26 cellular contexts compared by ENCODE assay signal in the genomic region with DNA sequence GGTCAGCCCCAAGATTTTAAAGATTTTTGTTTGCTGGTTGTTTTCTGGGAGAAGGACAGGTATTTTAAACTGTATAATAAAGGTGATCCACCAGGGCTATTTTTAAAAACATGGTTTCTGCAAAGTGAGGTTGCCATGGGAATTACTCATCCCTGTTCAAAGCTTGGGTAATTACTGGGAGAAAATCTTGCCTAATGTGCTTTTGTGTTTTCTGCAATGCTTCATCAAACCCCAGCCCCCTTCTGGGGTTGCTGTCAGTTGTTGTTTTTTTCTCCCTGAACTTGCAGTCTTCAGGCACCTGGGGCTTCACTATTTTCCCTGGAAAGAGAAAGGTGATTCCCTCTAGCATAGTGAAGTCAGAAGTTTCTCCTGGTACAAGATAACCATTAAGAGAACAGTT.
DNase-seq lines count a peak whose midpoint lies in the region; ATAC-seq and TF ChIP-seq lines count a peak whose summit lies in the region.
"Had no signal": no experiment of that assay in that cellular context is flagged by ENCODE, and none has a peak within 500 bp of the region (broad histone marks: within the 10 kb centered on the region; RNA-seq: fewer than 3 reads in every experiment).

No MANE protein-coding gene starts in this region.

- H3K4me2 ChIP-seq in PC-3 (ENCODE audit: low read length): no peak overlapping the region

- no peaks in the 10 kb centered on the region for H3K27me3 ChIP-seq in PC-3 (ENCODE audit: low read length)
- H3K27me3 ChIP-seq: body of pancreas, colonic mucosa, Peyer's patch had no signal

- no peak overlapping the region for H2AFZ ChIP-seq in PC-3 (ENCODE audit: low read length)
- H2AFZ ChIP-seq: parathyroid adenoma had no signal

- H3K4me1 ChIP-seq in PC-3 (ENCODE audit: insufficient read depth, low read length): no peaks in the 10 kb centered on the region
- H3K4me1 ChIP-seq: BE2C, body of pancreas, colonic mucosa, parathyroid adenoma, Peyer's patch, sigmoid colon, upper lobe of right lung had no signal

- TF ChIP-seq CTCF in fibroblast of mammary gland (conservative IDR thresholded peaks at IDR 0.05; ENCODE audit: control insufficient read depth, insufficient read depth, low read depth, low read length) (no peak), PC-3 (conservative IDR thresholded peaks at IDR 0.05; ENCODE audit: low read depth, low read length) (no peak)

- H4K20me1 ChIP-seq in PC-3 (ENCODE audit: low read length): no peaks in the 10 kb centered on the region

- no peak overlapping the region for H3K4me3 ChIP-seq in fibroblast of mammary gland (ENCODE audit: control insufficient read depth, low read depth, low read length)
- H3K4me3 ChIP-seq in PC-3 (ENCODE audit: low read length): no peak overlapping the region
- H3K4me3 ChIP-seq: body of pancreas, colonic mucosa, Peyer's patch, sigmoid colon, upper lobe of right lung had no signal

- no peaks in the 10 kb centered on the region for H3K9me2 ChIP-seq in PC-3 (replicated peaks; ENCODE audit: low read length)

- intact Hi-C loops in PC-3 (cut with micrococcal nuclease): no loop called here

- BruUV-seq in PC-3 (replicated peaks; lab: Mats Ljungman, UMichigan): no TSS peak

- H3K36me3 ChIP-seq in PC-3 (ENCODE audit: low read depth, low read length): no peaks in the 10 kb centered on the region
- H3K36me3 ChIP-seq: BE2C, colonic mucosa, Peyer's patch, sigmoid colon, upper lobe of right lung had no signal

- no peaks in the 10 kb centered on the region for H3K79me2 ChIP-seq in PC-3 (ENCODE audit: low read length)
- H3K79me2 ChIP-seq: parathyroid adenoma had no signal

- no peaks in the 10 kb centered on the region for H3K9me3 ChIP-seq in PC-3 (ENCODE audit: low read length)
- H3K9me3 ChIP-seq: BE2C, body of pancreas, colonic mucosa, Peyer's patch, sigmoid colon, upper lobe of right lung had no signal

- POLR2A ChIA-PET in PC-3 (lab: Charles Lee; ENCODE audit: unreplicated experiment): no interaction called here

- no peak for ATAC-seq in HG02981 (IDR thresholded peaks at IDR 0.05; ENCODE audit: unreplicated experiment)
- no peak for ATAC-seq in PC-3
- ATAC-seq: body of pancreas; effector memory CD8-positive, alpha-beta T cell; left ventricle myocardium superior; upper lobe of right lung had no signal

- H3K9ac ChIP-seq in PC-3 (ENCODE audit: low read length): no peak overlapping the region
- H3K9ac ChIP-seq: parathyroid adenoma had no signal

- no peaks in the 10 kb centered on the region for H3F3A ChIP-seq in PC-3 (ENCODE audit: low read length, unreplicated experiment)

- CTCF ChIA-PET in PC-3 (lab: Charles Lee): no interaction called here

- H3K27ac ChIP-seq in PC-3 (ENCODE audit: low read length): no peak overlapping the region
- H3K27ac ChIP-seq: body of pancreas, colonic mucosa, parathyroid adenoma, Peyer's patch, sigmoid colon, upper lobe of right lung had no signal

- DNase-seq in NCI-H2171 treated with DMSO at 0.1 percent for 48 hours (lab: John Stamatoyannopoulos, UW): peak; percentile 12
- no peak for DNase-seq in NCI-H2171 (lab: John Stamatoyannopoulos, UW)
- peak; percentile 39 for DNase-seq in NCI-H2227 treated with DMSO at 0.1 percent for 48 hours (lab: John Stamatoyannopoulos, UW)
- peak; percentile 39 for DNase-seq in fibroblast of mammary gland (ENCODE audit: low read depth)
- peak; percentile 88 for DNase-seq in renal cortical epithelial cell (ENCODE audit: low read depth)
- DNase-seq in stimulated activated CD4-positive, alpha-beta T cell treated with anti-CD3 and anti-CD28 coated beads, Interleukin-2, amount 100 ng/mL, for 48 hours: no peak
- no peak for DNase-seq in PC-3
- DNase-seq: activated CD4-positive, alpha-beta T cell treated with anti-CD3 and anti-CD28 coated beads, Interleukin-2, amount 50 U/mL, for 1 hour; activated CD8-positive, alpha-beta memory T cell treated with anti-CD3 and anti-CD28 coated beads, Interleukin-2, amount 50 U/mL, for 48 hours; activated naive CD8-positive, alpha-beta T cell treated with anti-CD3 and anti-CD28 coated beads for 36 hours; BE2C; body of pancreas; colonic mucosa; DND-41; effector memory CD8-positive, alpha-beta T cell; left ventricle myocardium superior; NCI-H187 treated with DMSO at 0.1 percent for 48 hours; NCI-H446 treated with DMSO at 0.1 percent for 48 hours; NK-92 treated with Interleukin-12 subunit alpha and Interleukin-12 subunit beta, amount 100 ng/mL, for 24 hours; Peyer's patch; sigmoid colon; substantia nigra; T-helper 2 cell; upper lobe of right lung had no signal

Comparison
In these comparisons a context has a peak if more than half of its experiments do, and no peak if none do; other contexts are left out.
1. DNase-seq: peak in NCI-H2171 treated with DMSO at 0.1 percent for 48 hours (single experiment), NCI-H2227 treated with DMSO at 0.1 percent for 48 hours (single experiment), fibroblast of mammary gland (single experiment) and renal cortical epithelial cell (single experiment); none in NCI-H2171 (single experiment), stimulated activated CD4-positive, alpha-beta T cell treated with anti-CD3 and anti-CD28 coated beads, Interleukin-2, amount 100 ng/mL, for 48 hours (0 of 2) and PC-3 (single experiment).